20 cellular contexts compared by ENCODE assay signal in genomic region chr1:64849942-64850341, GRCh38.
"Had no signal": no experiment of that assay in that cellular context is flagged by ENCODE, and none has a peak within 500 bp of the region (broad histone marks: within the 10 kb centered on the region; RNA-seq: fewer than 3 reads in every experiment).

No MANE protein-coding gene starts in this region.

- ATAC-seq: gastroesophageal sphincter, heart left ventricle, left cardiac atrium, right lobe of liver, SK-N-SH treated with all-trans-retinoic acid at 6 μM for 48 hours, upper lobe of right lung had no signal

- H3K4me3 Mint-ChIP-seq: neural crest cell; T-helper 2 cell treated with Interferon-gamma antibody and Interleukin-4, amounts not matched to agents 5 μg/mL and 100 μg/mL, for 36 hours had no signal

- H3K4me1 Mint-ChIP-seq: neural crest cell had no signal

- H3K27ac Mint-ChIP-seq: T-helper 2 cell treated with Interferon-gamma antibody and Interleukin-4, amounts not matched to agents 5 μg/mL and 100 μg/mL, for 36 hours had no signal

- H3K9me3 Mint-ChIP-seq: activated naive CD4-positive, alpha-beta T cell treated with anti-CD3 and anti-CD28 coated beads, Interleukin-2, amount 50 U/mL, for 72 hours; neural crest cell; T-helper 2 cell treated with Interferon-gamma antibody and Interleukin-4, amounts not matched to agents 5 μg/mL and 100 μg/mL, for 36 hours had no signal

- DNase-seq: activated CD4-positive, CD25-positive, alpha-beta regulatory T cell treated with anti-CD3 and anti-CD28 coated beads, Interleukin-2, amount 50 U/mL, for 72 hours; activated gamma-delta T cell; central memory CD4-positive, alpha-beta T cell; dorsolateral prefrontal cortex; esophagus squamous epithelium; heart left ventricle; left cardiac atrium; mesenchymal stem cell; occipital lobe; posterior cingulate gyrus; right lobe of liver; small intestine; stimulated activated CD4-positive, alpha-beta T cell treated with anti-CD3 and anti-CD28 coated beads, Interleukin-2, amount 100 ng/mL, for 24 hours; stimulated activated naive CD4-positive, alpha-beta T cell; upper lobe of right lung had no signal
